4 cellular contexts compared by ENCODE assay signal in genomic region chr1:235619149-235619548, GRCh38. TPM values are rescaled to one million over a fixed set of nuclear protein-coding genes. Genes with fewer than 3 reads are reported as not detected.
"Had no signal": no experiment of that assay in that cellular context is flagged by ENCODE, and none has a peak within 500 bp of the region (broad histone marks: within the 10 kb centered on the region; RNA-seq: fewer than 3 reads in every experiment).

No MANE protein-coding gene starts in this region.

RNA-seq across cellular contexts. Expression of gene GNG4, which starts 30.4 kb away (rescaled TPM):
- total RNA-seq: pulmonary artery endothelial cell, right cardiac atrium, upper lobe of right lung had no signal
- polyA plus RNA-seq: naive thymus-derived CD4-positive, alpha-beta T cell had no signal
